ENCODE assay signal across 8 cellular contexts in the genomic region with DNA sequence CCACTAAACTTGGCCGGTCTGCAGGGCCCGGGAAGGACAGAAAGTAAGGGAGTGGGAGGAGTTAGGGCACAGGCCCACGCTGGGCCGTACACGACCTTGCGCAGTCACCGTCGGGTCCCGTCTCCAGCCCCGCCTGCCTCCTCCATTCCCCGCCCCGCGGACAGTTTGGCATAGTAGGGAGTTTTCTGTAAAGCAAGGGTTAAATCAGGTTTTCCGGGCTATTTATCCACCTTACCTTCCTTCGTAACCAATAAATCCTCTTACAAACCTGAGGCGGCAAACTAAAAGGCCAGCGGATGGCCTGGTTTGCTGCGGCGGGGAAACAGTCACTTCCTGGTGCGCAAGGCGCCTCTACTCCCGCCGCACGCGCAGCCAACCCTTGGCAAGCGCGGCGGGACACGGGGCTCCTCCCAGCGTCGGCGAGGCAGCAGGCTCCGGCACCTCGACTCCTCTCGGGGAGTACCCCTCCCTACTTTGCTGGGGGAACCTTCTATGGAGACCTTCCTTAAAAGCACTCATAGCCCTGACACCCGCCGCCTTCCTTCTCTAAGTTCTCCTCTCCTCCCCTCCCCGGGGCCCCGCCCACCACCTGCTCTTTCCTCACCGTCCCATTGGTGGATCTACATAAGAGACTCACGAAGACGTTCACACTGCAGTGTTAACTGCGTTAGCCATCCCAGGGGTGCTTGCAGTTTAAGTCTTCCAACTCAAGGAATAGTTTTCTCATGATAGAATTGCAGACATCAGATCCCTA. TPM values are rescaled to one million over a fixed set of nuclear protein-coding genes. Genes with fewer than 3 reads are reported as not detected.
DNase-seq lines count a peak whose midpoint lies in the region; ATAC-seq, FAIRE-seq and TF ChIP-seq lines count a peak whose summit lies in the region.

A gene with protein sequence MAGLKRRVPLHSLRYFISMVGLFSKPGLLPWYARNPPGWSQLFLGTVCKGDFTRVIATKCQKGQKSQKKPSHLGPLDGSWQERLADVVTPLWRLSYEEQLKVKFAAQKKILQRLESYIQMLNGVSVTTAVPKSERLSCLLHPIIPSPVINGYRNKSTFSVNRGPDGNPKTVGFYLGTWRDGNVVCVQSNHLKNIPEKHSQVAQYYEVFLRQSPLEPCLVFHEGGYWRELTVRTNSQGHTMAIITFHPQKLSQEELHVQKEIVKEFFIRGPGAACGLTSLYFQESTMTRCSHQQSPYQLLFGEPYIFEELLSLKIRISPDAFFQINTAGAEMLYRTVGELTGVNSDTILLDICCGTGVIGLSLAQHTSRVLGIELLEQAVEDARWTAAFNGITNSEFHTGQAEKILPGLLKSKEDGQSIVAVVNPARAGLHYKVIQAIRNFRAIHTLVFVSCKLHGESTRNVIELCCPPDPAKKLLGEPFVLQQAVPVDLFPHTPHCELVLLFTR (minus strand): TSS at position 563 of the 754 bp plus-strand sequence. CDS start 9,822 bp downstream, outside the sequence.

- no peaks in the 10 kb centered on the region for H3K9me3 ChIP-seq in HepG2 (ENCODE audit: low read length)

- WGBS in HepG2 (ENCODE audit: low lambda C conversion rate), result 2% methylated on average over 12 of the region's 43 CpGs

- peak within 1 kb of the TSS; percentile 97 for H3K27ac Mint-ChIP-seq in activated CD4-positive, alpha-beta T cell treated with anti-CD3 and anti-CD28 coated beads, Interleukin-2, amount 10 ng/mL, durations not matched to agents 24 days and 14 days

- no peaks in the 10 kb centered on the region for H3K79me2 ChIP-seq in HepG2 (ENCODE audit: insufficient read depth, low read length)

- no peak for FAIRE-seq in HepG2 (lab: Jason Lieb, UNC)

- peaks cover 12% of the 10 kb centered on the region for H3K36me3 Mint-ChIP-seq in activated CD4-positive, alpha-beta T cell treated with anti-CD3 and anti-CD28 coated beads, Interleukin-2, amount 10 ng/mL, durations not matched to agents 24 days and 14 days (ENCODE audit: low read depth)

- POLR2A ChIA-PET in BJ (lab: Charles Lee), result no interaction called here
- POLR2A ChIA-PET in HepG2 (lab: Yijun Ruan, JAX), result no interaction called here

- in situ Hi-C loops in HepG2 (cut with HindIII; ENCODE audit: extremely low pct_ligation_motif_present, low pct_unique_long_range_greater_than_20kb), result no loop called here

- H3K27me3 ChIP-seq in BJ (ENCODE audit: control insufficient read depth, insufficient read depth, low read length), result no peaks in the 10 kb centered on the region
- H3K27me3 ChIP-seq in HepG2 (ENCODE audit: control insufficient read depth in 1 of 2, insufficient read depth in 2 of 2, low read length in 2 of 2), result no peaks in the 10 kb centered on the region

- no peaks in the 10 kb centered on the region for H3K27me3 Mint-ChIP-seq in activated CD4-positive, alpha-beta T cell treated with anti-CD3 and anti-CD28 coated beads, Interleukin-2, amount 10 ng/mL, durations not matched to agents 24 days and 14 days

- BruUV-seq in HepG2 (replicated peaks; lab: Mats Ljungman, UMichigan), result TSS peak; percentile 78

- H3K27ac ChIP-seq in HepG2 (ENCODE audit: extremely low read length, insufficient read depth, low read length), result peak within 1 kb of the TSS; percentile 65

- no peak for DNase-seq in BJ (ENCODE audit: low read depth)
- peak; percentile 81 for DNase-seq in NCI-H510A treated with DMSO at 0.1 percent for 48 hours (lab: John Stamatoyannopoulos, UW)
- DNase-seq in activated CD4-positive, alpha-beta T cell treated with anti-CD3 and anti-CD28 coated beads, Interleukin-2, amount 10 ng/mL, durations not matched to agents 24 days and 14 days, result peak; percentile 93
- DNase-seq in dedifferentiated amniotic fluid mesenchymal stem cell (ENCODE audit: extremely low spot score), result peak; percentile 49
- peak; percentile 35 for DNase-seq in HepG2 (ENCODE audit: low spot score)
- peak; percentile 51 to 57 for DNase-seq in stimulated activated CD4-positive, alpha-beta T cell treated with anti-CD3 and anti-CD28 coated beads, Interleukin-2, amount 100 ng/mL, for 48 hours

- intact Hi-C loops in activated CD4-positive, alpha-beta T cell treated with anti-CD3 and anti-CD28 coated beads, Interleukin-2, amount 10 ng/mL, durations not matched to agents 24 days and 14 days (cut with micrococcal nuclease), result loop anchor here (1.0 to 10.0 kb wide), 4 partner anchors 47 to 293 kb away; a partner anchor contains a TSS
- intact Hi-C loops in HepG2 (cut with micrococcal nuclease; ENCODE audit: unreplicated experiment), result no loop called here

- H2AFZ ChIP-seq in HepG2 (ENCODE audit: low read length), result peak within 1 kb of the TSS; percentile 78

- TF ChIP-seq POLR2A in GM19193 (IDR thresholded peaks at IDR 0.05; ENCODE audit: extremely low read depth, insufficient read depth, insufficient read length) (peak; percentile 71), HepG2 (IDR thresholded peaks at IDR 0.05; ENCODE audit: insufficient read depth in 1 of 2, low read depth in 2 of 2, low read length in 2 of 2) (peak; percentile 41 to 52; a peak in 2 of 4 replicates)

- H3K4me2 ChIP-seq in HepG2 (ENCODE audit: low read depth, low read length), result peak within 1 kb of the TSS; percentile 87

- CTCF ChIA-PET in BJ (lab: Yijun Ruan, JAX), result no interaction called here
- CTCF ChIA-PET in HepG2 (lab: Yijun Ruan, JAX; ENCODE audit: low intra/inter-chr PET ratio, low total read pairs), result no interaction called here

- H3K36me3 ChIP-seq in BJ (ENCODE audit: control insufficient read depth, insufficient read depth, low read length), result no peaks in the 10 kb centered on the region
- H3K36me3 ChIP-seq in HepG2 (replicated peaks in 1 of 2; ENCODE audit: control insufficient read depth in 1 of 2, insufficient read depth in 2 of 2, low read length in 2 of 2), result no peaks in the 10 kb centered on the region

- no peak for TF ChIP-seq RAD21 in HepG2 (CRISPR knock-in tag; IDR thresholded peaks at IDR 0.05)

- peak within 1 kb of the TSS; percentile 81 for H3K9ac ChIP-seq in HepG2 (ENCODE audit: insufficient read depth, low read depth, low read length)

- H3K4me3 Mint-ChIP-seq in activated CD4-positive, alpha-beta T cell treated with anti-CD3 and anti-CD28 coated beads, Interleukin-2, amount 10 ng/mL, durations not matched to agents 24 days and 14 days, result peak within 1 kb of the TSS; percentile 92

- H4K20me1 ChIP-seq in HepG2 (ENCODE audit: insufficient read depth, low read length), result no peaks in the 10 kb centered on the region

- TF ChIP-seq CTCF in BJ (IDR thresholded peaks at IDR 0.05; ENCODE audit: insufficient read depth, low read depth, low read length) (no peak), HepG2 (CRISPR knock-in tag; IDR thresholded peaks at IDR 0.05) (no peak)

- no peak for TF ChIP-seq EP300 in HepG2 (IDR thresholded peaks at IDR 0.05; ENCODE audit: low read depth in 2 of 2, low read length in 2 of 2)
- TF ChIP-seq EP300 in HepG2 (CRISPR knock-in tag; IDR thresholded peaks at IDR 0.05; ENCODE audit: borderline replicate concordance), result no peak

- peaks cover 2% of the 10 kb centered on the region for H3K9me3 Mint-ChIP-seq in activated CD4-positive, alpha-beta T cell treated with anti-CD3 and anti-CD28 coated beads, Interleukin-2, amount 10 ng/mL, durations not matched to agents 24 days and 14 days

- H3K4me3 ChIP-seq in BJ (ENCODE audit: low read depth, low read length), result peak within 1 kb of the TSS; percentile 56
- H3K4me3 ChIP-seq in HepG2 (replicated peaks in 1 of 3; ENCODE audit: insufficient read depth in 1 of 3, low read depth in 2 of 3, low read length in 3 of 3), result peak within 1 kb of the TSS; percentile 59 to 74 (median 62)

- H3K4me1 ChIP-seq in HepG2 (ENCODE audit: insufficient read depth, low read length), result no peaks in the 10 kb centered on the region

- ATAC-seq in HG03432 (IDR thresholded peaks at IDR 0.05; ENCODE audit: unreplicated experiment), result peak; percentile 97
- peak; percentile 96 for ATAC-seq in HepG2

- peaks cover 16% of the 10 kb centered on the region for H3K4me1 Mint-ChIP-seq in activated CD4-positive, alpha-beta T cell treated with anti-CD3 and anti-CD28 coated beads, Interleukin-2, amount 10 ng/mL, durations not matched to agents 24 days and 14 days

TF ChIP-seq in HepG2, 621 proteins besides CTCF, POLR2A, EP300 and RAD21 (continues in another document):
- TF ChIP-seq ZNF589 (CRISPR knock-in tag; conservative IDR thresholded peaks at IDR 0.05), result no peak
- TF ChIP-seq, protein P1, sequence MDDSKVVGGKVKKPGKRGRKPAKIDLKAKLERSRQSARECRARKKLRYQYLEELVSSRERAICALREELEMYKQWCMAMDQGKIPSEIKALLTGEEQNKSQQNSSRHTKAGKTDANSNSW (CRISPR knock-in tag; IDR thresholded peaks at IDR 0.05; ENCODE audit: borderline replicate concordance), result no peak
- TF ChIP-seq SALL1 (CRISPR knock-in tag; IDR thresholded peaks at IDR 0.05), result no peak
- TF ChIP-seq SNRNP70 (IDR thresholded peaks at IDR 0.05; ENCODE audit: low read depth, low read length), result no peak
- TF ChIP-seq ZNF260 (CRISPR knock-in tag; IDR thresholded peaks at IDR 0.05; ENCODE audit: borderline replicate concordance, low read depth), result no peak

RNA-seq across cellular contexts. Expression of the gene that starts here (rescaled TPM):
- 11.1 and 12.4 TPM in 2 replicates for polyA plus RNA-seq in BJ (2011; rRNA removed)
- polyA minus RNA-seq in BJ (2011; rRNA and poly(A)+ RNA removed), result 7.9 and 10.7 TPM in 2 replicates
- total RNA-seq in activated CD4-positive, alpha-beta T cell treated with anti-CD3 and anti-CD28 coated beads, Interleukin-2, amount 10 ng/mL, durations not matched to agents 24 days and 14 days, result 19.7 and 19.8 TPM in 2 replicates
- 11.2 and 13.0 TPM in 2 replicates for total RNA-seq in HepG2 (2016; rRNA removed; fragmentation: Illumina TruSeq; extraction: Trizol)
- total RNA-seq in HepG2 (2016; cell fraction: cytosol; rRNA removed; fragmentation: Illumina TruSeq; extraction: Trizol; ENCODE audit: low read depth), result 3.7 and 4.7 TPM in 2 replicates
- 12.2 and 13.9 TPM in 2 replicates for total RNA-seq in HepG2 (2016; cell fraction: insoluble cytoplasmic fraction; rRNA removed; fragmentation: Illumina TruSeq; extraction: Trizol)
- 9.2 TPM in 2 replicates for total RNA-seq in HepG2 (2016; cell fraction: membrane; rRNA removed; fragmentation: Illumina TruSeq; extraction: Trizol)
- total RNA-seq in HepG2 (2016; cell fraction: nucleus; rRNA removed; fragmentation: Illumina TruSeq; extraction: Trizol), result 8.1 and 10.3 TPM in 2 replicates
- 6.7 and 7.0 TPM in 2 replicates for polyA plus RNA-seq in HepG2 (2011; rRNA removed)
- 4.7 and 6.5 TPM in 2 replicates for polyA plus RNA-seq in HepG2 (2011; cell fraction: cytosol; rRNA removed)
- polyA plus RNA-seq in HepG2 (2011; cell fraction: nucleus; rRNA removed), result 7.6 and 9.1 TPM in 2 replicates
- 4.7 and 5.6 TPM in 2 replicates for polyA plus RNA-seq in HepG2 (2012)
- 1.4 and 1.9 TPM in 2 replicates for polyA plus RNA-seq in HepG2 (2016; cell fraction: cytosol; fragmentation: Illumina TruSeq; extraction: Trizol; ENCODE audit: low read depth)
- polyA plus RNA-seq in HepG2 (2016; cell fraction: insoluble cytoplasmic fraction; fragmentation: Illumina TruSeq; extraction: Trizol; ENCODE audit: low read depth), result 9.6 and 10.2 TPM in 2 replicates
- 4.6 and 5.0 TPM in 2 replicates for polyA plus RNA-seq in HepG2 (2016; cell fraction: membrane; fragmentation: Illumina TruSeq; extraction: Trizol; ENCODE audit: low read depth)
- 11.0 and 11.6 TPM in 2 replicates for polyA plus RNA-seq in HepG2 (2016; cell fraction: nucleus; fragmentation: Illumina TruSeq; extraction: Trizol; ENCODE audit: insufficient read depth, low read depth)
- 10.4 and 30.4 TPM in 2 replicates for polyA minus RNA-seq in HepG2 (2011; rRNA and poly(A)+ RNA removed; ENCODE audit: low replicate concordance)
- polyA minus RNA-seq in HepG2 (2011; cell fraction: cytosol; rRNA and poly(A)+ RNA removed), result 4.7 and 7.3 TPM in 2 replicates
- polyA minus RNA-seq in HepG2 (2011; cell fraction: nucleus; rRNA and poly(A)+ RNA removed), result 11.9 and 12.4 TPM in 2 replicates
